ENCODE assay signal across 24 cellular contexts in the genomic region with DNA sequence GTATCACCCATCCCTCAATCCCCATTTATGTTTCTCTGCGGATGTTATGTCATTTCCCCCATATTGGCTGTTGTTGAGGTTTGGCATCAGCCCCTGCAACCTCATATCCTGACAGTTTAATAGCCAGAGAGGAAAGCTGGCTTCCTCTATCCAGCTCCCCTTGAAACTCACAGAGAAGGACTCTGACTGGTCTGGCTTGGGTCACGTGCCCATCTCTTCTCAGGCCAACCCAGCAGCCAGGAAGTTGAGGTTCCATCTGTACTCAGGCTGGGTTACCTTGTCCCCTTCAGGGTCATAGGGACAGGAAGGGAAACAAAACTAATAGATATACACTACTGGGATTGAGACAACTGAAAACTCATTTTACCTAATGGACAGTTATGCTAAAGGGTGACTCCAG.
A peak's percentile ranks its signal among the peaks of the same experiment; 100 is the strongest.
DNase-seq lines count a peak whose midpoint lies in the region; ATAC-seq and TF ChIP-seq lines count a peak whose summit lies in the region.
"Had no signal": no experiment of that assay in that cellular context is flagged by ENCODE, and none has a peak within 500 bp of the region (broad histone marks: within the 10 kb centered on the region; RNA-seq: fewer than 3 reads in every experiment).

No MANE protein-coding gene starts in this region.

- TF ChIP-seq POLR2A in heart left ventricle (IDR thresholded peaks at IDR 0.05): no peak

- ATAC-seq in heart left ventricle (peak; percentile 10 to 89 (median 58)), HG03175 (IDR thresholded peaks at IDR 0.05; ENCODE audit: unreplicated experiment) (peak; percentile 51)
- ATAC-seq: A549, mucosa of descending colon had no signal

- H3K4me3 ChIP-seq in heart left ventricle: no peak overlapping the region
- H3K4me3 ChIP-seq: A549, dorsolateral prefrontal cortex, mucosa of descending colon, ovary had no signal

- 51 to 68% (median 61%) methylated on average over 2 of the region's 2 CpGs for WGBS in heart left ventricle, 4 donors

- TF ChIP-seq CTCF in heart left ventricle (IDR thresholded peaks at IDR 0.05): no peak

- no peaks in the 10 kb centered on the region for H3K36me3 ChIP-seq in heart left ventricle
- H3K36me3 ChIP-seq: ovary had no signal

- DNase-seq in heart left ventricle: peak in 1 of 5 donors; percentile 16
- no peak for DNase-seq in cardiac septum (ENCODE audit: low spot score)
- DNase-seq in RPMI7951 (ENCODE audit: low read depth): peak; percentile 14
- DNase-seq in lung microvascular endothelial cell (ENCODE audit: low read depth in 2 of 2): peak; percentile 21 to 80
- no peak for DNase-seq in NCI-H2107 (lab: John Stamatoyannopoulos, UW)
- DNase-seq in inferior parietal cortex (ENCODE audit: extremely low spot score): no peak
- DNase-seq in SKM-1 treated with dmso at 0.1 percent for 144 hours (lab: John Stamatoyannopoulos, UW; ENCODE audit: unreplicated experiment): no peak
- DNase-seq: activated CD4-positive, alpha-beta memory T cell treated with anti-CD3 and anti-CD28 coated beads, Interleukin-2, amount 10 ng/mL, durations not matched to agents 7 days and 5 days; activated CD4-positive, CD25-positive, alpha-beta regulatory T cell treated with anti-CD3 and anti-CD28 coated beads, Interleukin-2, amount 50 U/mL, for 72 hours; activated effector memory CD4-positive, alpha-beta T cell treated with Interleukin-2 at 50 U/mL for 16 hours; activated naive CD8-positive, alpha-beta T cell treated with anti-CD3 and anti-CD28 coated beads for 36 hours; activated T-cell treated with anti-CD3 and anti-CD28 coated beads for 4 hours; COR-L47; dorsolateral prefrontal cortex; Karpas-422; mucosa of descending colon; NCI-H2081 treated with DMSO at 0.1 percent for 48 hours; OCI-M1; ovary; retina; SHP77; stimulated activated CD4-positive, alpha-beta T cell treated with anti-CD3 and anti-CD28 coated beads, Interleukin-2, amount 100 ng/mL, for 48 hours had no signal

- peaks cover 0 to 9% (median 0%) of the 10 kb centered on the region in 12 donors for H3K4me1 ChIP-seq in heart left ventricle
- H3K4me1 ChIP-seq: A549 had no signal

- no peaks in the 10 kb centered on the region for H3K27me3 ChIP-seq in heart left ventricle
- H3K27me3 ChIP-seq: dorsolateral prefrontal cortex, ovary had no signal

- H3K9me3 ChIP-seq in heart left ventricle: no peaks in the 10 kb centered on the region
- H3K9me3 ChIP-seq: A549, mucosa of descending colon, ovary had no signal

- peak overlapping the region in 1 of 12 donors; percentile 32 for H3K27ac ChIP-seq in heart left ventricle
- H3K27ac ChIP-seq: A549, dorsolateral prefrontal cortex, ovary had no signal

- intact Hi-C loops in heart left ventricle (cut with DNase I): no loop called here
- intact Hi-C loops in cardiac septum (cut with DNase I): no loop called here

Comparison
In these comparisons a context has a peak if more than half of its experiments do, and no peak if none do; other contexts are left out.
1. DNase-seq: peak in RPMI7951 (single experiment) and lung microvascular endothelial cell (2 of 2); none in cardiac septum (single experiment), NCI-H2107 (single experiment), inferior parietal cortex (single experiment) and SKM-1 treated with dmso at 0.1 percent for 144 hours (single experiment).